Comparison of ENCODE assay signal across 1 cellular context in genomic region chr5:159343295-159344094, GRCh38.
A peak's percentile ranks its signal among the peaks of the same experiment; 100 is the strongest.
TF ChIP-seq lines count a peak whose summit lies in the region.

No MANE protein-coding gene starts in this region.

TF ChIP-seq in HepG2, 621 proteins besides CTCF, POLR2A, EP300 and RAD21:
- TF ChIP-seq ATF7 (IDR thresholded peaks at IDR 0.05): 0 out of 2 replicates have a peak, but pooled peaks have one; percentile 18
- TF ChIP-seq ATF7 (CRISPR knock-in tag; IDR thresholded peaks at IDR 0.05): no peak
- peak; percentile 50 for TF ChIP-seq RFX1 (IDR thresholded peaks at IDR 0.05)
- TF ChIP-seq JUND (CRISPR knock-in tag; IDR thresholded peaks at IDR 0.05): no peak
- peak; percentile 65 for TF ChIP-seq RFX3 (CRISPR knock-in tag; IDR thresholded peaks at IDR 0.05)
- TF ChIP-seq MAX (IDR thresholded peaks at IDR 0.05): no peak
- no peak for TF ChIP-seq ESRRA (CRISPR knock-in tag; IDR thresholded peaks at IDR 0.05; ENCODE audit: low read depth)
